ENCODE assay signal across 10 cellular contexts in genomic region chr3:66485291-66485968, GRCh38. TPM values are rescaled to one million over a fixed set of nuclear protein-coding genes. Genes with fewer than 3 reads are reported as not detected.
DNase-seq lines count a peak whose midpoint lies in the region; ATAC-seq and TF ChIP-seq lines count a peak whose summit lies in the region.
"Had no signal": no experiment of that assay in that cellular context is flagged by ENCODE, and none has a peak within 500 bp of the region (broad histone marks: within the 10 kb centered on the region; RNA-seq: fewer than 3 reads in every experiment).

No MANE protein-coding gene starts in this region.

- peaks cover 82% of the 10 kb centered on the region for H3K4me1 Mint-ChIP-seq in activated CD4-positive, alpha-beta T cell treated with anti-CD3 and anti-CD28 coated beads, Interleukin-2, amount 10 ng/mL, durations not matched to agents 24 days and 14 days

- H3K9me3 ChIP-seq in breast epithelium (no peaks in the 10 kb centered on the region), upper lobe of left lung (no peaks in the 10 kb centered on the region)
- H3K9me3 ChIP-seq: A549 had no signal

- peak in 1 of 2 donors; percentile 20 for ATAC-seq in upper lobe of left lung (ENCODE audit: low FRiP score in 2 of 2)
- no peak for ATAC-seq in GM19328 (IDR thresholded peaks at IDR 0.05; ENCODE audit: unreplicated experiment)
- ATAC-seq: A549; activated CD8-positive, alpha-beta memory T cell treated with anti-CD3 and anti-CD28 coated beads, Interleukin-2, amount 10 ng/mL, durations not matched to agents 7 days and 5 days had no signal

- H3K27ac ChIP-seq in breast epithelium (peak overlapping the region; percentile 85 to 93), layer of hippocampus (ENCODE audit: low read depth, low read length) (peak overlapping the region; percentile 55), upper lobe of left lung (peak overlapping the region in 3 of 4 donors; percentile 1 to 76 (median 7))
- H3K27ac ChIP-seq: A549 had no signal

- H3K4me3 Mint-ChIP-seq in activated CD4-positive, alpha-beta T cell treated with anti-CD3 and anti-CD28 coated beads, Interleukin-2, amount 10 ng/mL, durations not matched to agents 24 days and 14 days = no peak overlapping the region
- H3K4me3 Mint-ChIP-seq: activated CD8-positive, alpha-beta memory T cell treated with anti-CD3 and anti-CD28 coated beads, Interleukin-2, amount 10 ng/mL, durations not matched to agents 7 days and 5 days had no signal

- 58 to 63% methylated on average over 12 of the region's 12 CpGs for WGBS in upper lobe of left lung, 2 donors

- peaks cover 32% of the 10 kb centered on the region for H3K36me3 Mint-ChIP-seq in activated CD4-positive, alpha-beta T cell treated with anti-CD3 and anti-CD28 coated beads, Interleukin-2, amount 10 ng/mL, durations not matched to agents 24 days and 14 days (ENCODE audit: low read depth)

- no peak for TF ChIP-seq POLR2A in breast epithelium (IDR thresholded peaks at IDR 0.05)
- no peak for TF ChIP-seq POLR2A in upper lobe of left lung (IDR thresholded peaks at IDR 0.05)

- H3K36me3 ChIP-seq in breast epithelium = no peaks in the 10 kb centered on the region
- no peaks in the 10 kb centered on the region for H3K36me3 ChIP-seq in upper lobe of left lung

- H3K27me3 Mint-ChIP-seq in activated CD4-positive, alpha-beta T cell treated with anti-CD3 and anti-CD28 coated beads, Interleukin-2, amount 10 ng/mL, durations not matched to agents 24 days and 14 days = no peaks in the 10 kb centered on the region
- H3K27me3 Mint-ChIP-seq: activated CD8-positive, alpha-beta memory T cell treated with anti-CD3 and anti-CD28 coated beads, Interleukin-2, amount 10 ng/mL, durations not matched to agents 7 days and 5 days had no signal

- H3K27ac Mint-ChIP-seq in activated CD4-positive, alpha-beta T cell treated with anti-CD3 and anti-CD28 coated beads, Interleukin-2, amount 10 ng/mL, durations not matched to agents 24 days and 14 days = peak overlapping the region; percentile 14
- H3K27ac Mint-ChIP-seq: activated CD8-positive, alpha-beta memory T cell treated with anti-CD3 and anti-CD28 coated beads, Interleukin-2, amount 10 ng/mL, durations not matched to agents 7 days and 5 days had no signal

- no peaks in the 10 kb centered on the region for H3K27me3 ChIP-seq in breast epithelium
- no peaks in the 10 kb centered on the region for H3K27me3 ChIP-seq in layer of hippocampus (ENCODE audit: control insufficient read depth, insufficient read depth, low read length)
- no peaks in the 10 kb centered on the region for H3K27me3 ChIP-seq in upper lobe of left lung

- peaks cover 3% of the 10 kb centered on the region for H3K9me3 Mint-ChIP-seq in activated CD4-positive, alpha-beta T cell treated with anti-CD3 and anti-CD28 coated beads, Interleukin-2, amount 10 ng/mL, durations not matched to agents 24 days and 14 days

- TF ChIP-seq CTCF in breast epithelium (IDR thresholded peaks at IDR 0.05) (no peak), upper lobe of left lung (IDR thresholded peaks at IDR 0.05) (no peak)

- no peak for DNase-seq in activated CD4-positive, alpha-beta T cell treated with anti-CD3 and anti-CD28 coated beads, Interleukin-2, amount 10 ng/mL, durations not matched to agents 24 days and 14 days
- no peak for DNase-seq in activated CD4-positive, alpha-beta T cell treated with anti-CD3 and anti-CD28 coated beads for 4 hours
- DNase-seq in breast epithelium (ENCODE audit: low spot score in 2 of 2) = no peak
- no peak for DNase-seq in upper lobe of left lung
- no peak for DNase-seq in stimulated activated CD4-positive, alpha-beta T cell treated with anti-CD3 and anti-CD28 coated beads, Interleukin-1b, Interleukin-23, amount 100 ng/mL, for 48 hours
- no peak for DNase-seq in NCI-H2227 (lab: John Stamatoyannopoulos, UW; ENCODE audit: unreplicated experiment)
- DNase-seq: activated CD8-positive, alpha-beta memory T cell treated with anti-CD3 and anti-CD28 coated beads, Interleukin-2, amount 10 ng/mL, durations not matched to agents 7 days and 5 days had no signal

- intact Hi-C loops in activated CD4-positive, alpha-beta T cell treated with anti-CD3 and anti-CD28 coated beads, Interleukin-2, amount 10 ng/mL, durations not matched to agents 24 days and 14 days (cut with micrococcal nuclease) = no loop called here
- intact Hi-C loops in breast epithelium (cut with DNase I; ENCODE audit: low total_unique reads) = no loop called here

- TF ChIP-seq EP300 in upper lobe of left lung (IDR thresholded peaks at IDR 0.05) = no peak

- H3K4me1 ChIP-seq in breast epithelium = peaks cover 11 to 50% of the 10 kb centered on the region in 2 donors
- H3K4me1 ChIP-seq in upper lobe of left lung = peaks cover 49 to 93% (median 68%) of the 10 kb centered on the region in 4 donors

- H3K4me3 ChIP-seq in breast epithelium (no peak overlapping the region), upper lobe of left lung (no peak overlapping the region)
- H3K4me3 ChIP-seq: A549 had no signal

RNA-seq across cellular contexts. Expression of gene LRIG1, which starts 15.4 kb away (rescaled TPM):
- total RNA-seq in activated CD4-positive, alpha-beta T cell treated with anti-CD3 and anti-CD28 coated beads, Interleukin-2, amount 10 ng/mL, durations not matched to agents 24 days and 14 days = 50.3 and 52.8 TPM in 2 replicates
- total RNA-seq in breast epithelium (100 to 1,000 TPM in 2 of 3 donors, 10 to 100 TPM in 1; 66.1 to 227 (median 131) TPM), upper lobe of left lung (100 to 1,000 TPM in 2 of 6 donors, 10 to 100 TPM in 4; 45.2 to 119 (median 81.9) TPM)

Comparison
In these comparisons a context has a peak if more than half of its experiments do, and no peak if none do; other contexts are left out.
1. H3K27ac ChIP-seq: peak in every context shown above with its lines; median percentile 89 in breast epithelium; 55 in layer of hippocampus; 7 in upper lobe of left lung.